Comparison of ENCODE assay signal across 22 cellular contexts in the genomic region with DNA sequence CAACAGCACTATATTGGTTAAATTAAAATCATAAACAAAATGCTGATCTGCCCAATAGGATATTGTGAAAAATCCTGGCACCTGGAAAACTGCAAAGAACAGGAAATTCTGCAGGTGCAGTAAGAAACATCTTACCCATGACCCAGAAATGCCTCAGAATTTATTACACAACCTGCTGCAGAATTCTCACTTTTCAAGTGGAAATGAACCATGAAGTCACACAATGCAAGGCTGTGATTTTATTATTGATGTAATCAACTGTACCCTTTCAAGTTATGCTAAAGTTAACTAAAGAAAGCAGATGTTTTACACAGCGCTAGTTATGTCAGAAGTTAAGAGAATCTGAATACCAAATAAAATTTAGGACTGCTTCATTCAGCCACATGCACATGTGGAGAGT. TPM values are rescaled to one million over a fixed set of nuclear protein-coding genes. Genes with fewer than 3 reads are reported as not detected.
DNase-seq lines count a peak whose midpoint lies in the region; ATAC-seq, FAIRE-seq and TF ChIP-seq lines count a peak whose summit lies in the region.
"Had no signal": no experiment of that assay in that cellular context is flagged by ENCODE, and none has a peak within 500 bp of the region (broad histone marks: within the 10 kb centered on the region; RNA-seq: fewer than 3 reads in every experiment).

No MANE protein-coding gene starts in this region.

- ATAC-seq in activated B cell treated with CpG ODN at 0.5 μM for 24 hours (ENCODE audit: low read depth), result no peak
- ATAC-seq in pancreas, result peak; percentile 24 to 71 (median 60)
- ATAC-seq: CD8-positive, alpha-beta T cell had no signal

- peaks cover 96% of the 10 kb centered on the region for H3K79me2 ChIP-seq in Loucy (ENCODE audit: insufficient read depth, low read length)

- no peak for TF ChIP-seq CTCF in Loucy (conservative IDR thresholded peaks at IDR 0.05; ENCODE audit: low read length)
- TF ChIP-seq CTCF in activated B cell treated with CpG ODN at 0.5 μM for 24 hours (IDR thresholded peaks at IDR 0.05), result no peak
- no peak for TF ChIP-seq CTCF in pancreas (IDR thresholded peaks at IDR 0.05)

- DNase-seq in DMS53 (lab: John Stamatoyannopoulos, UW), result peak; percentile 28
- no peak for DNase-seq in DMS53 treated with DMSO at 0.1 percent for 48 hours (lab: John Stamatoyannopoulos, UW; ENCODE audit: unreplicated experiment)
- DNase-seq in activated B cell treated with CpG ODN at 0.5 μM for 24 hours, result no peak
- DNase-seq in pancreas, result no peak
- DNase-seq in effector memory CD4-positive, alpha-beta T cell, result no peak
- no peak for DNase-seq in activated T-cell treated with anti-CD3 and anti-CD28 coated beads, Interleukin-2, amount 50 U/mL, for 24 hours
- DNase-seq in SIG-M5 (lab: John Stamatoyannopoulos, UW), result no peak
- DNase-seq: BE2C; CD8-positive, alpha-beta T cell; H9; NCI-H1436 treated with DMSO at 0.1 percent for 48 hours; NCI-H2081; NCI-H2227 treated with DMSO at 0.1 percent for 48 hours; NCI-H524; NK-92 treated with Interleukin-12 subunit alpha and Interleukin-12 subunit beta, amount 100 ng/mL, for 24 hours had no signal

- peak overlapping the region; percentile 58 for H3K4me2 ChIP-seq in Loucy (ENCODE audit: low read depth, low read length, poor library complexity, severe bottlenecking)

- peaks cover 68% of the 10 kb centered on the region for H4K20me1 ChIP-seq in Loucy (ENCODE audit: insufficient read depth, low read length, poor library complexity, severe bottlenecking)

- no peaks in the 10 kb centered on the region for H3K27me3 ChIP-seq in Loucy (ENCODE audit: insufficient read depth, low read length, poor library complexity, severe bottlenecking)
- no peaks in the 10 kb centered on the region for H3K27me3 ChIP-seq in pancreas
- H3K27me3 ChIP-seq in effector memory CD4-positive, alpha-beta T cell (replicated peaks; ENCODE audit: control insufficient read depth, insufficient read depth, low read length, poor library complexity, severe bottlenecking), result no peaks in the 10 kb centered on the region
- H3K27me3 ChIP-seq: BE2C had no signal

- peaks cover 20% of the 10 kb centered on the region for H3K36me3 Mint-ChIP-seq in activated B cell treated with CpG ODN at 0.5 μM for 24 hours (ENCODE audit: low read depth)
- no peaks in the 10 kb centered on the region for H3K36me3 Mint-ChIP-seq in activated T-cell treated with anti-CD3 and anti-CD28 coated beads, Interleukin-2, amount 50 U/mL, for 24 hours (ENCODE audit: low read depth)
- H3K36me3 Mint-ChIP-seq: CD8-positive, alpha-beta T cell had no signal

- no peak overlapping the region for H3K4me3 Mint-ChIP-seq in activated B cell treated with CpG ODN at 0.5 μM for 24 hours
- no peak overlapping the region for H3K4me3 Mint-ChIP-seq in activated T-cell treated with anti-CD3 and anti-CD28 coated beads, Interleukin-2, amount 50 U/mL, for 24 hours
- H3K4me3 Mint-ChIP-seq: CD8-positive, alpha-beta T cell; H9 had no signal

- H3F3A ChIP-seq in Loucy (ENCODE audit: low read depth), result no peaks in the 10 kb centered on the region

- H3K36me3 ChIP-seq in Loucy (ENCODE audit: insufficient read depth, low read length), result no peaks in the 10 kb centered on the region
- H3K36me3 ChIP-seq in pancreas, result no peaks in the 10 kb centered on the region
- H3K36me3 ChIP-seq in effector memory CD4-positive, alpha-beta T cell (ENCODE audit: control insufficient read depth, insufficient read depth, low read length), result no peaks in the 10 kb centered on the region
- H3K36me3 ChIP-seq: BE2C, SJSA1 had no signal

- H3K4me1 ChIP-seq in Loucy (ENCODE audit: insufficient read depth, low read length, poor library complexity, severe bottlenecking) (peaks cover 67% of the 10 kb centered on the region), pancreas (peaks cover 2 to 14% (median 6%) of the 10 kb centered on the region in 3 donors)
- peaks cover 2% of the 10 kb centered on the region for H3K4me1 ChIP-seq in effector memory CD4-positive, alpha-beta T cell (ENCODE audit: control insufficient read depth, insufficient read depth, low read length, poor library complexity, severe bottlenecking)
- H3K4me1 ChIP-seq: SJSA1 had no signal

- H3K27ac Mint-ChIP-seq in activated B cell treated with CpG ODN at 0.5 μM for 24 hours, result peak overlapping the region; percentile 75
- no peak overlapping the region for H3K27ac Mint-ChIP-seq in activated T-cell treated with anti-CD3 and anti-CD28 coated beads, Interleukin-2, amount 50 U/mL, for 24 hours
- H3K27ac Mint-ChIP-seq: CD8-positive, alpha-beta T cell; H9 had no signal

- POLR2A ChIA-PET in activated B cell treated with CpG ODN at 0.5 μM for 24 hours (lab: Charles Lee), result interaction anchor here (1.8 kb wide), 1 partner anchor 24 kb away, joined by 5 read pairs; no protein-coding TSS in a partner anchor

- 62 to 66% methylated on average over 1 of the region's 1 CpG for WGBS in pancreas, 2 donors

- H2AFZ ChIP-seq in Loucy (ENCODE audit: low read length), result no peak overlapping the region

- H3K4me1 Mint-ChIP-seq in activated B cell treated with CpG ODN at 0.5 μM for 24 hours, result peaks cover 92% of the 10 kb centered on the region
- H3K4me1 Mint-ChIP-seq in activated T-cell treated with anti-CD3 and anti-CD28 coated beads, Interleukin-2, amount 50 U/mL, for 24 hours (ENCODE audit: low read depth), result peaks cover 61% of the 10 kb centered on the region

- H3K27ac ChIP-seq in pancreas, result no peak overlapping the region
- H3K27ac ChIP-seq in effector memory CD4-positive, alpha-beta T cell (ENCODE audit: insufficient read depth, low read length, poor library complexity, severe bottlenecking), result no peak overlapping the region
- H3K27ac ChIP-seq: 22Rv1, HL-60, RWPE1, SJSA1 had no signal

- no peak overlapping the region for H3K4me3 ChIP-seq in Loucy (ENCODE audit: low read length, poor library complexity, severe bottlenecking)
- H3K4me3 ChIP-seq in pancreas, result no peak overlapping the region
- H3K4me3 ChIP-seq in effector memory CD4-positive, alpha-beta T cell (ENCODE audit: insufficient read depth, low read depth, low read length, poor library complexity, severe bottlenecking), result no peak overlapping the region
- H3K4me3 ChIP-seq: SJSA1 had no signal

- no peak overlapping the region for H3K9ac ChIP-seq in Loucy (ENCODE audit: low read depth, low read length, poor library complexity, severe bottlenecking)

- no peaks in the 10 kb centered on the region for H3K27me3 Mint-ChIP-seq in activated B cell treated with CpG ODN at 0.5 μM for 24 hours
- H3K27me3 Mint-ChIP-seq in activated T-cell treated with anti-CD3 and anti-CD28 coated beads, Interleukin-2, amount 50 U/mL, for 24 hours, result no peaks in the 10 kb centered on the region
- H3K27me3 Mint-ChIP-seq: IgD-negative memory B cell had no signal

- no peaks in the 10 kb centered on the region for H3K9me3 ChIP-seq in Loucy (ENCODE audit: insufficient read depth, low read depth, low read length)
- no peaks in the 10 kb centered on the region for H3K9me3 ChIP-seq in pancreas
- no peaks in the 10 kb centered on the region for H3K9me3 ChIP-seq in effector memory CD4-positive, alpha-beta T cell (ENCODE audit: control insufficient read depth, low read length)
- H3K9me3 ChIP-seq: BE2C, SJSA1 had no signal

- no peaks in the 10 kb centered on the region for H3K9me3 Mint-ChIP-seq in activated B cell treated with CpG ODN at 0.5 μM for 24 hours
- H3K9me3 Mint-ChIP-seq in activated T-cell treated with anti-CD3 and anti-CD28 coated beads, Interleukin-2, amount 50 U/mL, for 24 hours, result no peaks in the 10 kb centered on the region
- H3K9me3 Mint-ChIP-seq: CD8-positive, alpha-beta T cell; H9; IgD-negative memory B cell had no signal

- no peak for FAIRE-seq in pancreas (lab: Jason Lieb, UNC)
- FAIRE-seq: HTR-8/SVneo had no signal

- CTCF ChIA-PET in activated B cell treated with CpG ODN at 0.5 μM for 24 hours (lab: Charles Lee), result interaction anchor here (1.3 to 1.8 kb wide), 2 partner anchors 87 to 161 kb away, joined by 3 to 5 read pairs; no protein-coding TSS in a partner anchor

- intact Hi-C loops in activated B cell treated with CpG ODN at 0.5 μM for 24 hours (cut with micrococcal nuclease), result no loop called here
- intact Hi-C loops in pancreas (cut with DNase I), result no loop called here

- no peaks in the 10 kb centered on the region for H3K9me2 ChIP-seq in Loucy (replicated peaks; ENCODE audit: low read depth, low read length)

RNA-seq across cellular contexts. Expression of a gene that starts 6.0 kb away (rescaled TPM):
- total RNA-seq in activated B cell treated with CpG ODN at 0.5 μM for 24 hours, result 124 and 127 TPM in 2 replicates
- 10 to 100 TPM; 10.8 to 17.8 (median 13.5) TPM for total RNA-seq in pancreas
- polyA plus RNA-seq in pancreas, result 1 to 10 TPM; 8.0 to 9.9 TPM
